In genomic region chr12:19894803-19895202, GRCh38 we compare ENCODE assay signal across 12 cellular contexts.
DNase-seq lines count a peak whose midpoint lies in the region; ATAC-seq and TF ChIP-seq lines count a peak whose summit lies in the region.
"Had no signal": no experiment of that assay in that cellular context is flagged by ENCODE, and none has a peak within 500 bp of the region (broad histone marks: within the 10 kb centered on the region; RNA-seq: fewer than 3 reads in every experiment).

No MANE protein-coding gene starts in this region.

- H4K20me1 ChIP-seq in H9 (ENCODE audit: control insufficient read depth, insufficient read depth, insufficient read length), result no peaks in the 10 kb centered on the region

- H3K9me3 Mint-ChIP-seq in H9, result no peaks in the 10 kb centered on the region

- H3T11ph ChIP-seq in H9 (ENCODE audit: low read length), result no peak overlapping the region

- H3K23me2 ChIP-seq in H9 (ENCODE audit: insufficient read length, low read depth, low read length, poor library complexity, severe bottlenecking), result no peaks in the 10 kb centered on the region

- H2BK120ac ChIP-seq in H9 (ENCODE audit: low read depth, low read length, poor library complexity, severe bottlenecking), result no peak overlapping the region

- H3K36me3 Mint-ChIP-seq in H9 (ENCODE audit: insufficient read depth in 1 of 3, low read depth in 3 of 3), result no peaks in the 10 kb centered on the region

- H4K91ac ChIP-seq in H9 (ENCODE audit: insufficient read length, low read depth, low read length), result no peak overlapping the region

- no peak overlapping the region for H2AK5ac ChIP-seq in H9 (ENCODE audit: insufficient read length, low read length)

- H3K9me3 ChIP-seq in adipocyte (ENCODE audit: control insufficient read depth, low read length) (no peaks in the 10 kb centered on the region), H9 (ENCODE audit: control insufficient read depth, low read depth, low read length) (no peaks in the 10 kb centered on the region)

- ATAC-seq in GM19023 (IDR thresholded peaks at IDR 0.05; ENCODE audit: unreplicated experiment) (peak; percentile 83), HG03175 (IDR thresholded peaks at IDR 0.05; ENCODE audit: unreplicated experiment) (peak; percentile 58)

- H2BK12ac ChIP-seq in H9 (ENCODE audit: insufficient read length, low read depth, low read length), result no peak overlapping the region

- no peak overlapping the region for H2BK15ac ChIP-seq in H9 (ENCODE audit: low read depth, low read length)

- POLR2A ChIA-PET in GM10248 (lab: Yijun Ruan, JAX), result no interaction called here
- POLR2A ChIA-PET in HEK293T (lab: Yijun Ruan, JAX), result no interaction called here

- H3K14ac ChIP-seq in H9 (ENCODE audit: insufficient read depth, low read length), result no peak overlapping the region

- DNase-seq in GM10248 (ENCODE audit: extremely low spot score) (peak; percentile 48), adipocyte (ENCODE audit: low read depth) (peak; percentile 28), NCI-H748 treated with DMSO at 0.1 percent for 48 hours (lab: John Stamatoyannopoulos, UW) (no peak), activated gamma-delta T cell treated with Interleukin-2 at 50 U/mL for 16 hours (no peak), HEK293T (ENCODE audit: extremely low spot score) (no peak), H9 (no peak)
- DNase-seq: activated naive CD4-positive, alpha-beta T cell treated with anti-CD3 and anti-CD28 coated beads, Interleukin-2, amount 50 U/mL, for 16 hours; DMS79 had no signal

- no peak overlapping the region for H3K4ac ChIP-seq in H9 (ENCODE audit: low read depth, low read length)

- H4K5ac ChIP-seq in H9 (ENCODE audit: insufficient read length, low read depth, low read length), result no peak overlapping the region

- no peaks in the 10 kb centered on the region for H3K36me3 ChIP-seq in adipocyte (ENCODE audit: control insufficient read depth, insufficient read depth, low read length, severe bottlenecking)

- CTCF ChIA-PET in GM10248 (lab: Yijun Ruan, JAX) (interaction anchor here (1.3 to 3.2 kb wide), 4 partner anchors 10 to 154 kb away, joined by 3 to 12 read pairs (median 8); no protein-coding TSS in a partner anchor), HEK293T (lab: Yijun Ruan, JAX) (no interaction called here)

- H3K4me3 Mint-ChIP-seq in H9, result no peak overlapping the region

- no peak overlapping the region for H4K8ac ChIP-seq in H9 (replicated peaks; ENCODE audit: insufficient read length, low read depth, low read length)

- TF ChIP-seq CTCF in GM10248 (IDR thresholded peaks at IDR 0.05; ENCODE audit: control extremely low read depth, extremely low read depth, low read depth, missing control alignments) (no peak), H9 (conservative IDR thresholded peaks at IDR 0.05) (no peak)

- H3K27me3 ChIP-seq in adipocyte (replicated peaks; ENCODE audit: control insufficient read depth, insufficient read depth, low read length), result no peaks in the 10 kb centered on the region
- no peaks in the 10 kb centered on the region for H3K27me3 ChIP-seq in H9 (ENCODE audit: insufficient read depth, low read length)

- WGBS in H9 (ENCODE audit: extremely low coverage, insufficient read length, low lambda C conversion rate), result 100% methylated on average over 1 of the region's 5 CpGs

- no peak overlapping the region for H3K27ac Mint-ChIP-seq in H9

- no peaks in the 10 kb centered on the region for H3K79me1 ChIP-seq in H9 (ENCODE audit: insufficient read depth, low read depth, low read length, poor library complexity, severe bottlenecking)

- no peak overlapping the region for H2BK5ac ChIP-seq in H9 (ENCODE audit: insufficient read length, low read length)

- H3K4me2 ChIP-seq in H9 (ENCODE audit: insufficient read depth, insufficient read length, low read length), result no peak overlapping the region

- no peak overlapping the region for H3K4me3 ChIP-seq in adipocyte (ENCODE audit: low read length)
- H3K4me3 ChIP-seq: lung, SK-N-MC had no signal

- H3K23ac ChIP-seq in H9 (ENCODE audit: insufficient read length, low read depth, low read length), result no peak overlapping the region

- H3K18ac ChIP-seq in H9 (ENCODE audit: insufficient read length, low read depth, low read length), result no peak overlapping the region

- H3K79me2 ChIP-seq in H9 (ENCODE audit: insufficient read depth, low read length), result no peaks in the 10 kb centered on the region

- no peak overlapping the region for H2AFZ ChIP-seq in H9 (ENCODE audit: low read length)

- H2BK20ac ChIP-seq in H9 (ENCODE audit: low read depth, low read length, poor library complexity, severe bottlenecking), result no peak overlapping the region

- 0 out of 4 replicates have a peak, but pooled peaks cover 0 to 3% of the 10 kb centered on the region in 2 experiments for H3K4me1 Mint-ChIP-seq in H9

- no peak overlapping the region for H3K56ac ChIP-seq in H9 (ENCODE audit: insufficient read length, low read depth, low read length)

- no peaks in the 10 kb centered on the region for H3K27me3 Mint-ChIP-seq in H9 (ENCODE audit: low read depth)

- H3K9ac ChIP-seq in adipocyte (ENCODE audit: low read length) (no peak overlapping the region), H9 (ENCODE audit: extremely low read depth, insufficient read length, low read length) (no peak overlapping the region)

- no peak overlapping the region for H3K27ac ChIP-seq in H9 (ENCODE audit: insufficient read length, low read depth, low read length)
- H3K27ac ChIP-seq: SK-N-MC had no signal

- peaks cover 13% of the 10 kb centered on the region for H3K4me1 ChIP-seq in adipocyte (ENCODE audit: control insufficient read depth, insufficient read depth, low read length)
- H3K4me1 ChIP-seq in H9 (ENCODE audit: insufficient read depth, low read length), result no peaks in the 10 kb centered on the region

TF ChIP-seq in HEK293T, 16 proteins besides CTCF, POLR2A, EP300 and RAD21:
- no peak for TF ChIP-seq LEF1 (IDR thresholded peaks at IDR 0.05; ENCODE audit: borderline replicate concordance)
- no peak for TF ChIP-seq FOXA1 (IDR thresholded peaks at IDR 0.05)
- TF ChIP-seq HDGF (IDR thresholded peaks at IDR 0.05; ENCODE audit: borderline replicate concordance), result no peak
- no peak for TF ChIP-seq PKNOX1 (IDR thresholded peaks at IDR 0.05)
- no peak for TF ChIP-seq NFRKB (IDR thresholded peaks at IDR 0.05)
- no peak for TF ChIP-seq ZNF384 (IDR thresholded peaks at IDR 0.05)
- TF ChIP-seq L3MBTL2 (conservative IDR thresholded peaks at IDR 0.05), result no peak
- no peak for TF ChIP-seq SP1 (IDR thresholded peaks at IDR 0.05)
- TF ChIP-seq ARNT (IDR thresholded peaks at IDR 0.05), result no peak
- no peak for TF ChIP-seq FOXK2 (IDR thresholded peaks at IDR 0.05)
- TF ChIP-seq ELF4 (IDR thresholded peaks at IDR 0.05), result no peak
- no peak for TF ChIP-seq SUZ12 (IDR thresholded peaks at IDR 0.05)
- no peak for TF ChIP-seq BHLHE40 (IDR thresholded peaks at IDR 0.05; ENCODE audit: borderline replicate concordance)
- no peak for TF ChIP-seq FOXM1 (IDR thresholded peaks at IDR 0.05; ENCODE audit: borderline replicate concordance)
- TF ChIP-seq TARDBP (IDR thresholded peaks at IDR 0.05), result no peak
- TF ChIP-seq CTBP1 (IDR thresholded peaks at IDR 0.05; ENCODE audit: borderline replicate concordance), result no peak

Comparison
In these comparisons a context has a peak if more than half of its experiments do, and no peak if none do; other contexts are left out.
1. DNase-seq: peak in GM10248 (single experiment) and adipocyte (single experiment); none in NCI-H748 treated with DMSO at 0.1 percent for 48 hours (single experiment), activated gamma-delta T cell treated with Interleukin-2 at 50 U/mL for 16 hours (single experiment), HEK293T (single experiment) and H9 (single experiment).